ENCODE assay signal across 1 cellular context in genomic region chr11:92136792-92137191, GRCh38.
TF ChIP-seq lines count a peak whose summit lies in the region.

No MANE protein-coding gene starts in this region.

TF ChIP-seq in GM23338, 12 proteins besides CTCF, POLR2A, EP300 and RAD21 (continued from another document):
- TF ChIP-seq ZNF462 (CRISPR knock-in tag; IDR thresholded peaks at IDR 0.05) (no peak), JUNB (IDR thresholded peaks at IDR 0.05; ENCODE audit: unreplicated experiment) (no peak), ETS1 (IDR thresholded peaks at IDR 0.05) (no peak)
TF ChIP-seq in GM23338: peak in this region for 0.
